9 cellular contexts compared by ENCODE assay signal in the genomic region with DNA sequence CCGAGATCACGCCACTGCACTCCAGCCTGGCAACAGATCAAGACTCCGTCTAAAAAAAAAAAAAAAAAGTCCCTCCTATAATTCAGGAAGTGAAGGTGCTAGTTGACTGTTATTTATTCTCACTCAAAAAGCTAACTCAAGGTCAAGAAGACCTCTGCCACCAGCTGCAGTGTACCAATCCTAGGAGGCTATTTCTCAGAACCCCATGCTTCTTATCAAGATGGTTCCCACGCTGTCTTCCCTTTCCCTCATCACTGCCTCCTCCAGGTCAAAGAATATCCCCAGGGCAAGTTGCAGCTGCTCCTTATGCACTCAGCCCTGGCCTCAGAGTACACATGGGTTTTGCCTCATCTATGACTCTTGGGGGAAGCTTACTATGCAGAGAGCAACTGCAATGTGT. TPM values are rescaled to one million over a fixed set of nuclear protein-coding genes. Genes with fewer than 3 reads are reported as not detected.
DNase-seq lines count a peak whose midpoint lies in the region; ATAC-seq and TF ChIP-seq lines count a peak whose summit lies in the region.
"Had no signal": no experiment of that assay in that cellular context is flagged by ENCODE, and none has a peak within 500 bp of the region (broad histone marks: within the 10 kb centered on the region; RNA-seq: fewer than 3 reads in every experiment).

No MANE protein-coding gene starts in this region.

- H3K4me1 Mint-ChIP-seq in activated B cell treated with CpG ODN at 0.5 μM for 24 hours (peaks cover 27% of the 10 kb centered on the region), neural crest cell (peaks cover 32% of the 10 kb centered on the region)
- no peaks in the 10 kb centered on the region for H3K4me1 Mint-ChIP-seq in activated naive CD4-positive, alpha-beta T cell treated with anti-CD3 and anti-CD28 coated beads, Interleukin-2, amount 10 ng/mL, durations not matched to agents 7 days and 5 days
- peaks cover 28% of the 10 kb centered on the region for H3K4me1 Mint-ChIP-seq in activated CD8-positive, alpha-beta T cell treated with anti-CD3 and anti-CD28 coated beads for 36 hours (ENCODE audit: low read depth)

- intact Hi-C loops in activated B cell treated with CpG ODN at 0.5 μM for 24 hours (cut with micrococcal nuclease), result no loop called here
- intact Hi-C loops in activated CD8-positive, alpha-beta T cell treated with anti-CD3 and anti-CD28 coated beads for 36 hours (cut with micrococcal nuclease), result no loop called here

- H3K9me3 Mint-ChIP-seq in activated B cell treated with CpG ODN at 0.5 μM for 24 hours, result no peaks in the 10 kb centered on the region
- H3K9me3 Mint-ChIP-seq in neural crest cell, result no peaks in the 10 kb centered on the region
- no peaks in the 10 kb centered on the region for H3K9me3 Mint-ChIP-seq in activated naive CD4-positive, alpha-beta T cell treated with anti-CD3 and anti-CD28 coated beads, Interleukin-2, amount 10 ng/mL, durations not matched to agents 7 days and 5 days
- no peaks in the 10 kb centered on the region for H3K9me3 Mint-ChIP-seq in activated CD8-positive, alpha-beta T cell treated with anti-CD3 and anti-CD28 coated beads for 36 hours

- H3K27ac Mint-ChIP-seq in activated B cell treated with CpG ODN at 0.5 μM for 24 hours, result peak overlapping the region; percentile 44
- peak overlapping the region; percentile 58 for H3K27ac Mint-ChIP-seq in neural crest cell (ENCODE audit: unreplicated experiment)
- no peak overlapping the region for H3K27ac Mint-ChIP-seq in activated naive CD4-positive, alpha-beta T cell treated with anti-CD3 and anti-CD28 coated beads, Interleukin-2, amount 10 ng/mL, durations not matched to agents 7 days and 5 days
- H3K27ac Mint-ChIP-seq in activated CD8-positive, alpha-beta T cell treated with anti-CD3 and anti-CD28 coated beads for 36 hours, result no peak overlapping the region

- peak; percentile 47 for ATAC-seq in HG02798 (IDR thresholded peaks at IDR 0.05; ENCODE audit: poor library complexity, unreplicated experiment)
- ATAC-seq in activated B cell treated with CpG ODN at 0.5 μM for 24 hours (ENCODE audit: low read depth), result peak; percentile 62
- ATAC-seq in activated CD8-positive, alpha-beta T cell treated with anti-CD3 and anti-CD28 coated beads for 36 hours, result no peak

- TF ChIP-seq CTCF in activated B cell treated with CpG ODN at 0.5 μM for 24 hours (IDR thresholded peaks at IDR 0.05) (no peak), neural crest cell (conservative IDR thresholded peaks at IDR 0.05) (no peak)
- no peak for TF ChIP-seq CTCF in activated CD8-positive, alpha-beta T cell treated with anti-CD3 and anti-CD28 coated beads for 36 hours (IDR thresholded peaks at IDR 0.05)

- H3K4me3 Mint-ChIP-seq in activated B cell treated with CpG ODN at 0.5 μM for 24 hours (no peak overlapping the region), neural crest cell (no peak overlapping the region)
- no peak overlapping the region for H3K4me3 Mint-ChIP-seq in activated naive CD4-positive, alpha-beta T cell treated with anti-CD3 and anti-CD28 coated beads, Interleukin-2, amount 10 ng/mL, durations not matched to agents 7 days and 5 days
- no peak overlapping the region for H3K4me3 Mint-ChIP-seq in activated CD8-positive, alpha-beta T cell treated with anti-CD3 and anti-CD28 coated beads for 36 hours

- H3K36me3 Mint-ChIP-seq in activated B cell treated with CpG ODN at 0.5 μM for 24 hours (ENCODE audit: low read depth) (peaks cover 8% of the 10 kb centered on the region), neural crest cell (ENCODE audit: low read depth) (no peaks in the 10 kb centered on the region)
- peaks cover 5% of the 10 kb centered on the region for H3K36me3 Mint-ChIP-seq in activated naive CD4-positive, alpha-beta T cell treated with anti-CD3 and anti-CD28 coated beads, Interleukin-2, amount 10 ng/mL, durations not matched to agents 7 days and 5 days
- H3K36me3 Mint-ChIP-seq in activated CD8-positive, alpha-beta T cell treated with anti-CD3 and anti-CD28 coated beads for 36 hours (ENCODE audit: low read depth), result no peaks in the 10 kb centered on the region

- POLR2A ChIA-PET in activated B cell treated with CpG ODN at 0.5 μM for 24 hours (lab: Charles Lee), result interaction anchor here (0.5 to 1.0 kb wide), 6 partner anchors 54 to 383 kb away, joined by 3 to 7 read pairs (median 4); a partner anchor contains a TSS
- POLR2A ChIA-PET in activated CD8-positive, alpha-beta T cell treated with anti-CD3 and anti-CD28 coated beads for 36 hours (lab: Charles Lee), result no interaction called here

- CTCF ChIA-PET in activated B cell treated with CpG ODN at 0.5 μM for 24 hours (lab: Charles Lee), result interaction anchor here (0.6 kb wide), 1 partner anchor 138 kb away, joined by 3 read pairs; no protein-coding TSS in a partner anchor
- CTCF ChIA-PET in activated naive CD4-positive, alpha-beta T cell treated with anti-CD3 and anti-CD28 coated beads, Interleukin-2, amount 10 ng/mL, durations not matched to agents 7 days and 5 days (lab: Charles Lee), result interaction anchor here (0.7 kb wide), 1 partner anchor 85 kb away, joined by 4 read pairs; no protein-coding TSS in a partner anchor
- CTCF ChIA-PET in activated CD8-positive, alpha-beta T cell treated with anti-CD3 and anti-CD28 coated beads for 36 hours (lab: Charles Lee), result interaction anchor here (1.8 kb wide), 1 partner anchor 85 kb away, joined by 5 read pairs; no protein-coding TSS in a partner anchor

- DNase-seq in DMS 273 (lab: John Stamatoyannopoulos, UW; ENCODE audit: unreplicated experiment) (peak; percentile 46), DMS 273 treated with DMSO at 0.1 percent for 48 hours (lab: John Stamatoyannopoulos, UW) (no peak), activated B cell treated with CpG ODN at 0.5 μM for 24 hours (no peak), neural crest cell (ENCODE audit: low read depth, low spot score) (no peak), foreskin melanocyte (no peak)
- DNase-seq in activated naive CD4-positive, alpha-beta T cell treated with anti-CD3 and anti-CD28 coated beads, Interleukin-2, amount 10 ng/mL, durations not matched to agents 7 days and 5 days, result no peak
- DNase-seq in activated CD8-positive, alpha-beta T cell treated with anti-CD3 and anti-CD28 coated beads for 36 hours, result no peak
- DNase-seq: activated T-cell treated with anti-CD3 and anti-CD28 coated beads for 4 hours had no signal

- H3K27me3 Mint-ChIP-seq in activated B cell treated with CpG ODN at 0.5 μM for 24 hours (no peaks in the 10 kb centered on the region), neural crest cell (ENCODE audit: low read depth) (no peaks in the 10 kb centered on the region)
- no peaks in the 10 kb centered on the region for H3K27me3 Mint-ChIP-seq in activated naive CD4-positive, alpha-beta T cell treated with anti-CD3 and anti-CD28 coated beads, Interleukin-2, amount 10 ng/mL, durations not matched to agents 7 days and 5 days
- no peaks in the 10 kb centered on the region for H3K27me3 Mint-ChIP-seq in activated CD8-positive, alpha-beta T cell treated with anti-CD3 and anti-CD28 coated beads for 36 hours

RNA-seq across cellular contexts. Expression of a gene that starts 53.6 kb away (rescaled TPM):
- total RNA-seq in activated B cell treated with CpG ODN at 0.5 μM for 24 hours (90.5 and 98.8 TPM in 2 replicates), neural crest cell (107 and 122 TPM in 2 replicates)
- total RNA-seq in activated CD8-positive, alpha-beta T cell treated with anti-CD3 and anti-CD28 coated beads for 36 hours, result 10 to 100 TPM; 45.8 to 57.1 TPM

Comparison
In these comparisons a context has a peak if more than half of its experiments do, and no peak if none do; other contexts are left out.
1. H3K27ac Mint-ChIP-seq: peak in activated B cell treated with CpG ODN at 0.5 μM for 24 hours (single experiment) and neural crest cell (single experiment); none in activated naive CD4-positive, alpha-beta T cell treated with anti-CD3 and anti-CD28 coated beads, Interleukin-2, amount 10 ng/mL, durations not matched to agents 7 days and 5 days (single experiment) and activated CD8-positive, alpha-beta T cell treated with anti-CD3 and anti-CD28 coated beads for 36 hours (single experiment).